Comparison of ENCODE assay signal across 19 cellular contexts in genomic region chr13:33119022-33119735, GRCh38.
A peak's percentile ranks its signal among the peaks of the same experiment; 100 is the strongest.
DNase-seq lines count a peak whose midpoint lies in the region; ATAC-seq and TF ChIP-seq lines count a peak whose summit lies in the region.
"Had no signal": no experiment of that assay in that cellular context is flagged by ENCODE, and none has a peak within 500 bp of the region (broad histone marks: within the 10 kb centered on the region; RNA-seq: fewer than 3 reads in every experiment).

No MANE protein-coding gene starts in this region.

- 72 to 78% methylated on average over 7 of the region's 7 CpGs for WGBS in aorta, 2 donors

- POLR2A ChIA-PET in PC-3 (lab: Charles Lee; ENCODE audit: unreplicated experiment): no interaction called here

- CTCF ChIA-PET in PC-3 (lab: Charles Lee): no interaction called here

- intact Hi-C loops in PC-3 (cut with micrococcal nuclease): loop anchor here (5.0 kb wide), 1 partner anchor 93 kb away; no protein-coding TSS in a partner anchor
- intact Hi-C loops in aorta (cut with DNase I): loop anchor here in 1 of 2 donors (10.0 kb wide), 1 partner anchor 86 kb away; no protein-coding TSS in a partner anchor

- ATAC-seq in PC-3: no peak
- no peak for ATAC-seq in aorta (ENCODE audit: low FRiP score)
- ATAC-seq: heart right ventricle; stimulated activated effector memory CD8-positive, alpha-beta T cell treated with anti-CD3 and anti-CD28 coated beads, Interleukin-12 subunit alpha, Interleukin-12 subunit beta, amount 100 ng/mL, for 72 hours; upper lobe of right lung had no signal

- H3K79me2 ChIP-seq in PC-3 (ENCODE audit: low read length): no peaks in the 10 kb centered on the region

- H3K4me1 ChIP-seq in BE2C (peaks cover 14% of the 10 kb centered on the region), PC-3 (ENCODE audit: insufficient read depth, low read length) (peaks cover 38% of the 10 kb centered on the region), aorta (ENCODE audit: control insufficient read depth in 1 of 2, insufficient read depth in 2 of 2, low read length in 2 of 2) (no peaks in the 10 kb centered on the region)

- no peak overlapping the region for H2AFZ ChIP-seq in PC-3 (ENCODE audit: low read length)

- peak overlapping the region; percentile 72 for H3K4me2 ChIP-seq in PC-3 (ENCODE audit: low read length)

- no peak overlapping the region for H3K9ac ChIP-seq in PC-3 (ENCODE audit: low read length)

- peaks cover 35% of the 10 kb centered on the region for H3K4me1 Mint-ChIP-seq in nephron

- H3K27ac ChIP-seq in PC-3 (ENCODE audit: low read length) (peak overlapping the region; percentile 79), aorta (ENCODE audit: low read depth in 1 of 2, low read length in 2 of 2) (no peak overlapping the region)
- H3K27ac ChIP-seq: adrenal gland, upper lobe of right lung had no signal

- H3K9me3 ChIP-seq in BE2C (no peaks in the 10 kb centered on the region), PC-3 (ENCODE audit: low read length) (no peaks in the 10 kb centered on the region), aorta (ENCODE audit: control insufficient read depth, low read length) (no peaks in the 10 kb centered on the region)
- H3K9me3 ChIP-seq: adrenal gland, heart right ventricle, MG63, upper lobe of right lung had no signal

- H3K9me3 Mint-ChIP-seq in nephron: no peaks in the 10 kb centered on the region
- H3K9me3 Mint-ChIP-seq: stimulated activated effector memory CD8-positive, alpha-beta T cell treated with anti-CD3 and anti-CD28 coated beads, Interleukin-12 subunit alpha, Interleukin-12 subunit beta, amount 100 ng/mL, for 72 hours had no signal

- H4K20me1 ChIP-seq in PC-3 (ENCODE audit: low read length): no peaks in the 10 kb centered on the region

- H3K27ac Mint-ChIP-seq in nephron: peak overlapping the region in 2 of 3 experiments; percentile 73 to 86
- H3K27ac Mint-ChIP-seq: stimulated activated effector memory CD8-positive, alpha-beta T cell treated with anti-CD3 and anti-CD28 coated beads, Interleukin-12 subunit alpha, Interleukin-12 subunit beta, amount 100 ng/mL, for 72 hours had no signal

- no TSS peak for BruUV-seq in PC-3 (replicated peaks; lab: Mats Ljungman, UMichigan)

- H3K4me3 ChIP-seq in BE2C (ENCODE audit: low read depth, low read length) (no peak overlapping the region), PC-3 (ENCODE audit: low read length) (peak overlapping the region; percentile 42; the same call in 1 of the 2 replicates), choroid plexus epithelial cell (ENCODE audit: low read depth, low read length) (no peak overlapping the region), aorta (ENCODE audit: low read length in 2 of 2) (no peak overlapping the region)
- H3K4me3 ChIP-seq: adrenal gland, heart right ventricle, MG63, upper lobe of right lung had no signal

- no peak for DNase-seq in BE2C
- DNase-seq in PC-3: no peak
- DNase-seq in choroid plexus epithelial cell (ENCODE audit: low read depth): peak; percentile 41
- no peak for DNase-seq in aorta
- DNase-seq in activated CD4-positive, alpha-beta T cell treated with anti-CD3 and anti-CD28 coated beads for 48 hours: no peak
- DNase-seq in stimulated activated CD4-positive, alpha-beta T cell treated with anti-CD3 and anti-CD28 coated beads, Interleukin-4, amount 100 ng/mL, for 1 hour: no peak
- no peak for DNase-seq in NCI-H510A (lab: John Stamatoyannopoulos, UW)
- DNase-seq: activated CD8-positive, alpha-beta memory T cell treated with anti-CD3 and anti-CD28 coated beads for 24 hours; adrenal gland; Calu3; erythroblast; heart right ventricle; kidney glomerular epithelial cell; NCI-H187 treated with DMSO at 0.1 percent for 48 hours; NCI-H524 treated with DMSO at 0.1 percent for 48 hours; upper lobe of right lung had no signal

- H3K27me3 ChIP-seq in BE2C (no peaks in the 10 kb centered on the region), PC-3 (ENCODE audit: low read length) (no peaks in the 10 kb centered on the region), aorta (ENCODE audit: control insufficient read depth in 1 of 2, insufficient read depth in 2 of 2, low read length in 1 of 2) (no peaks in the 10 kb centered on the region)
- H3K27me3 ChIP-seq: adrenal gland, heart right ventricle, MG63, upper lobe of right lung had no signal

- H3K36me3 ChIP-seq in BE2C (peaks cover 4% of the 10 kb centered on the region; the same call in 1 of the 2 replicates), PC-3 (ENCODE audit: low read depth, low read length) (peaks cover 25% of the 10 kb centered on the region), aorta (ENCODE audit: control insufficient read depth in 1 of 2, insufficient read depth in 2 of 2, low read length in 1 of 2) (peaks cover 5 to 8% of the 10 kb centered on the region in 2 donors)

- H3K36me3 Mint-ChIP-seq in nephron (ENCODE audit: low read depth): peaks cover 69% of the 10 kb centered on the region
- H3K36me3 Mint-ChIP-seq: stimulated activated effector memory CD8-positive, alpha-beta T cell treated with anti-CD3 and anti-CD28 coated beads, Interleukin-12 subunit alpha, Interleukin-12 subunit beta, amount 100 ng/mL, for 72 hours had no signal

- 0 out of 2 replicates have a peak, but pooled peaks have one; percentile 3 for TF ChIP-seq CTCF in BE2C (IDR thresholded peaks at IDR 0.05; ENCODE audit: low read depth, low read length)
- no peak for TF ChIP-seq CTCF in PC-3 (conservative IDR thresholded peaks at IDR 0.05; ENCODE audit: low read depth, low read length)
- TF ChIP-seq CTCF in choroid plexus epithelial cell (conservative IDR thresholded peaks at IDR 0.05; ENCODE audit: low read depth, low read length): peak; percentile 1
- TF ChIP-seq CTCF in nephron (IDR thresholded peaks at IDR 0.05; ENCODE audit: unreplicated experiment in 3 of 3): no peak

- H3F3A ChIP-seq in PC-3 (ENCODE audit: low read length, unreplicated experiment): peaks cover 5% of the 10 kb centered on the region

- no peaks in the 10 kb centered on the region for H3K27me3 Mint-ChIP-seq in nephron (ENCODE audit: low read depth)

- no peaks in the 10 kb centered on the region for H3K9me2 ChIP-seq in PC-3 (replicated peaks; ENCODE audit: low read length)

- no peak overlapping the region for H3K4me3 Mint-ChIP-seq in nephron
- H3K4me3 Mint-ChIP-seq: stimulated activated effector memory CD8-positive, alpha-beta T cell treated with anti-CD3 and anti-CD28 coated beads, Interleukin-12 subunit alpha, Interleukin-12 subunit beta, amount 100 ng/mL, for 72 hours had no signal

Comparison
In these comparisons a context has a peak if more than half of its experiments do, and no peak if none do; other contexts are left out.
1. CTCF ChIP-seq: peak in BE2C (single experiment) and choroid plexus epithelial cell (single experiment); none in PC-3 (single experiment) and nephron (0 of 3).